28 cellular contexts compared by ENCODE assay signal in genomic region chr12:53532026-53532425, GRCh38. TPM values are rescaled to one million over a fixed set of nuclear protein-coding genes. Genes with fewer than 3 reads are reported as not detected.
DNase-seq lines count a peak whose midpoint lies in the region; ATAC-seq and TF ChIP-seq lines count a peak whose summit lies in the region.
"Had no signal": no experiment of that assay in that cellular context is flagged by ENCODE, and none has a peak within 500 bp of the region (broad histone marks: within the 10 kb centered on the region; RNA-seq: fewer than 3 reads in every experiment).

No MANE protein-coding gene starts in this region.

- peaks cover 2% of the 10 kb centered on the region; the same call in 1 of the 2 replicates for H3K36me3 ChIP-seq in Caco-2 (ENCODE audit: control insufficient read depth, insufficient read depth, low read length)
- H3K36me3 ChIP-seq: ovary had no signal

- POLR2A ChIA-PET in Caco-2 (lab: Charles Lee), result no interaction called here

- TF ChIP-seq CTCF in Caco-2 (IDR thresholded peaks at IDR 0.05; ENCODE audit: insufficient read depth in 1 of 2, low read depth in 1 of 2, low read length in 1 of 2, severe bottlenecking in 1 of 2, unreplicated experiment in 1 of 2), result no peak

- BruUV-seq in Caco-2 (replicated peaks; lab: Mats Ljungman, UMichigan), result no TSS peak

- ATAC-seq in sciatic nerve, result peak; percentile 10
- ATAC-seq: K562; stimulated activated naive B cell treated with anti-CD40 and anti-IgM and Interleukin-4, amounts not matched to agents 10 μg/mL and 1 μg/mL and 100 μg/mL, for 72 hours had no signal

- H3K36me3 Mint-ChIP-seq in Caco-2 (ENCODE audit: insufficient read depth, unreplicated experiment), result peaks cover 25% of the 10 kb centered on the region

- no peaks in the 10 kb centered on the region for H3K4me1 Mint-ChIP-seq in Caco-2 (ENCODE audit: low read depth, unreplicated experiment)
- H3K4me1 Mint-ChIP-seq: activated CD4-positive, alpha-beta memory T cell treated with anti-CD3 and anti-CD28 coated beads, Interleukin-2, amount 10 ng/mL, durations not matched to agents 7 days and 5 days; nephron progenitor cell; stimulated activated naive B cell treated with anti-CD40 and anti-IgM and Interleukin-4, amounts not matched to agents 10 μg/mL and 1 μg/mL and 100 μg/mL, for 72 hours had no signal

- no peaks in the 10 kb centered on the region for H3K9me3 ChIP-seq in Caco-2
- H3K9me3 ChIP-seq: ovary, suprapubic skin had no signal

- H3K9me3 Mint-ChIP-seq in Caco-2 (ENCODE audit: unreplicated experiment), result no peaks in the 10 kb centered on the region
- H3K9me3 Mint-ChIP-seq: activated CD4-positive, alpha-beta memory T cell treated with anti-CD3 and anti-CD28 coated beads, Interleukin-2, amount 10 ng/mL, durations not matched to agents 7 days and 5 days; activated naive CD4-positive, alpha-beta T cell treated with anti-CD3 and anti-CD28 coated beads for 36 hours; nephron progenitor cell; stimulated activated naive B cell treated with anti-CD40 and anti-IgM and Interleukin-4, amounts not matched to agents 10 μg/mL and 1 μg/mL and 100 μg/mL, for 72 hours had no signal

- DNase-seq in NCI-H1694 treated with DMSO at 0.1 percent for 48 hours (lab: John Stamatoyannopoulos, UW), result peak; percentile 54
- no peak for DNase-seq in NCI-H1694 (lab: John Stamatoyannopoulos, UW)
- DNase-seq in NCI-H1092 treated with DMSO at 0.1 percent for 48 hours (lab: John Stamatoyannopoulos, UW), result peak; percentile 66
- peak; percentile 91 to 95 for DNase-seq in cerebellar nuclear complex (lab: John Stamatoyannopoulos, UW)
- DNase-seq in sciatic nerve (ENCODE audit: low spot score), result no peak
- no peak for DNase-seq in Caco-2
- DNase-seq in NCI-H2107 treated with DMSO at 0.1 percent for 48 hours (lab: John Stamatoyannopoulos, UW; ENCODE audit: unreplicated experiment), result no peak
- no peak for DNase-seq in epidermal melanocyte (ENCODE audit: insufficient read length, low spot score)
- DNase-seq: activated CD4-positive, alpha-beta memory T cell treated with anti-CD3 and anti-CD28 coated beads, Interleukin-2, amount 10 ng/mL, durations not matched to agents 7 days and 5 days; activated CD8-positive, alpha-beta memory T cell treated with anti-CD3 and anti-CD28 coated beads, Interleukin-2, amount 50 U/mL, for 48 hours; activated naive CD4-positive, alpha-beta T cell treated with anti-CD3 and anti-CD28 coated beads for 36 hours; Calu3; effector CD4-positive, alpha-beta T cell; hypothalamus; left cardiac atrium; NCI-H1417 treated with DMSO at 0.1 percent for 48 hours; NCI-H526 treated with DMSO at 0.1 percent for 48 hours; nephron progenitor cell; ovary; stimulated activated CD4-positive, alpha-beta T cell treated with anti-CD3 and anti-CD28 coated beads, Interleukin-15, amount 100 ng/mL, for 24 hours; stimulated activated naive B cell treated with anti-CD40 and anti-IgM and Interleukin-4, amounts not matched to agents 10 μg/mL and 1 μg/mL and 100 μg/mL, for 72 hours; SW 1271; T-helper 9 cell had no signal

- no peak overlapping the region for H3K4me3 ChIP-seq in Caco-2 (ENCODE audit: low read depth, low read length)
- H3K4me3 ChIP-seq: K562, ovary, suprapubic skin had no signal

- no peak overlapping the region for H3K4me3 Mint-ChIP-seq in Caco-2 (ENCODE audit: unreplicated experiment)
- H3K4me3 Mint-ChIP-seq: activated CD4-positive, alpha-beta memory T cell treated with anti-CD3 and anti-CD28 coated beads, Interleukin-2, amount 10 ng/mL, durations not matched to agents 7 days and 5 days; activated naive CD4-positive, alpha-beta T cell treated with anti-CD3 and anti-CD28 coated beads for 36 hours; nephron progenitor cell; stimulated activated naive B cell treated with anti-CD40 and anti-IgM and Interleukin-4, amounts not matched to agents 10 μg/mL and 1 μg/mL and 100 μg/mL, for 72 hours had no signal

- H3K27ac Mint-ChIP-seq in Caco-2 (ENCODE audit: unreplicated experiment), result no peak overlapping the region
- H3K27ac Mint-ChIP-seq: activated CD4-positive, alpha-beta memory T cell treated with anti-CD3 and anti-CD28 coated beads, Interleukin-2, amount 10 ng/mL, durations not matched to agents 7 days and 5 days; activated naive CD4-positive, alpha-beta T cell treated with anti-CD3 and anti-CD28 coated beads for 36 hours; nephron progenitor cell; stimulated activated naive B cell treated with anti-CD40 and anti-IgM and Interleukin-4, amounts not matched to agents 10 μg/mL and 1 μg/mL and 100 μg/mL, for 72 hours had no signal

- CTCF ChIA-PET in Caco-2 (lab: Charles Lee), result no interaction called here

- no peaks in the 10 kb centered on the region for H3K27me3 ChIP-seq in Caco-2 (replicated peaks; ENCODE audit: control insufficient read depth, insufficient read depth, low read length)
- H3K27me3 ChIP-seq: ovary, suprapubic skin had no signal

- H3K27me3 Mint-ChIP-seq in Caco-2 (ENCODE audit: insufficient read depth, unreplicated experiment), result no peaks in the 10 kb centered on the region
- H3K27me3 Mint-ChIP-seq: activated CD4-positive, alpha-beta memory T cell treated with anti-CD3 and anti-CD28 coated beads, Interleukin-2, amount 10 ng/mL, durations not matched to agents 7 days and 5 days; stimulated activated naive B cell treated with anti-CD40 and anti-IgM and Interleukin-4, amounts not matched to agents 10 μg/mL and 1 μg/mL and 100 μg/mL, for 72 hours had no signal

- intact Hi-C loops in sciatic nerve (cut with DNase I) (no loop called here), Caco-2 (cut with micrococcal nuclease; ENCODE audit: unreplicated experiment) (no loop called here)

- H3K4me1 ChIP-seq in Caco-2, result no peaks in the 10 kb centered on the region
- H3K4me1 ChIP-seq: suprapubic skin had no signal

RNA-seq across cellular contexts. Expression of gene NPFF, which starts 24.7 kb away (rescaled TPM):
- total RNA-seq in sciatic nerve, result not detected
- total RNA-seq in Caco-2 (2022), result 2.4 TPM in 1 of 2 replicates, not detected in the other
- total RNA-seq: activated CD4-positive, alpha-beta memory T cell treated with anti-CD3 and anti-CD28 coated beads, Interleukin-2, amount 10 ng/mL, durations not matched to agents 7 days and 5 days; activated naive CD4-positive, alpha-beta T cell treated with anti-CD3 and anti-CD28 coated beads for 36 hours; Calu3; K562; left cardiac atrium; lung microvascular endothelial cell; M059J; suprapubic skin; ureter had no signal

RNA-seq across cellular contexts. Expression of gene TARBP2, which starts 30.9 kb away (rescaled TPM):
- total RNA-seq in sciatic nerve (19.4 TPM), Caco-2 (2022) (43.9 and 50.7 TPM in 2 replicates)

RNA-seq across cellular contexts. Expression of gene MAP3K12, which starts 32.8 kb away (rescaled TPM):
- total RNA-seq in sciatic nerve (28.6 TPM), Caco-2 (2022) (2.4 and 3.9 TPM in 2 replicates)

Comparison
In these comparisons a context has a peak if more than half of its experiments do, and no peak if none do; other contexts are left out.
1. DNase-seq: peak in NCI-H1694 treated with DMSO at 0.1 percent for 48 hours (single experiment), NCI-H1092 treated with DMSO at 0.1 percent for 48 hours (single experiment) and cerebellar nuclear complex (2 of 2); none in NCI-H1694 (single experiment), sciatic nerve (single experiment), Caco-2 (0 of 2), NCI-H2107 treated with DMSO at 0.1 percent for 48 hours (single experiment) and epidermal melanocyte (single experiment).